In the genomic region with DNA sequence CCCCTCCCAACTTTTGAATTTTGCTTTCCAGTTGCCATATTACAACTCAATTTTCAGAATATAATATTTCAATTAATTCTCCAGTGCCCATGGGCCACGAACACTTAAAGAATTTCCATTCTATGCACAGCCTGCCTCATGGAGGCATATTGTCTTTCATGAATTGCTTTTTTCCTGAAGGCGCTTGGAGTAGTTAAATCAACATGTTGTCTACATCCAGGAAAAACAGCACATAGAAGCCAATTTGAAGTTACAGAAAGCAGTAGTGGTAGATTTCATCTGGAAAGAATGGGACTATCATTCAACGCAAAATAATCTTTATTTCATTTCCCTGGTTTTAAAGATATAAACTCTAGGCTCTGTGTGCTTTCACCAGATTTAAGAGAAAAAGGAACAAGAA, we compare ENCODE assay signal across 25 cellular contexts.
"Had no signal": no experiment of that assay in that cellular context is flagged by ENCODE, and none has a peak within 500 bp of the region (broad histone marks: within the 10 kb centered on the region; RNA-seq: fewer than 3 reads in every experiment).

No MANE protein-coding gene starts in this region.

- ATAC-seq: effector memory CD8-positive, alpha-beta T cell; foreskin keratinocyte; left lobe of liver; naive thymus-derived CD4-positive, alpha-beta T cell; pancreas; stimulated activated memory B cell treated with anti-CD40 and anti-IgM and Interleukin-4, amounts not matched to agents 10 μg/mL and 1 μg/mL and 100 μg/mL, for 72 hours; stimulated activated naive CD8-positive, alpha-beta T cell treated with anti-CD3 and anti-CD28 coated beads, Interleukin-15, Interleukin-2, amounts not matched to agents 100 U/mL and 50 U/mL, for 24 hours had no signal

- DNase-seq: caudate nucleus; cerebellar nuclear complex; cortex of kidney; effector memory CD8-positive, alpha-beta T cell; foreskin keratinocyte; glutamatergic neuron; kidney; mesendoderm; midbrain; naive thymus-derived CD4-positive, alpha-beta T cell; nucleus accumbens; pancreas; sigmoid colon; spleen; stimulated activated CD4-positive, alpha-beta T cell treated with anti-CD3 and anti-CD28 coated beads, Interleukin-4, amount 100 ng/mL, for 4 hours; stimulated activated naive CD8-positive, alpha-beta T cell treated with anti-CD3 and anti-CD28 coated beads, Interleukin-15, Interleukin-2, amounts not matched to agents 100 U/mL and 50 U/mL, for 24 hours; substantia nigra; testis; upper lobe of left lung had no signal

- H3K9me3 ChIP-seq: pancreas, sigmoid colon, spleen, testis, tibial nerve, upper lobe of left lung had no signal

- H3K4me2 ChIP-seq: hepatocyte had no signal

- H2AFZ ChIP-seq: hepatocyte had no signal

- H3K27me3 ChIP-seq: foreskin keratinocyte, hepatocyte, pancreas, sigmoid colon, spleen, testis, tibial nerve, upper lobe of left lung had no signal

- FAIRE-seq: endometrium, urothelium cell line had no signal

- H3K4me3 ChIP-seq: hepatocyte, pancreas, sigmoid colon, spleen, testis, tibial nerve, upper lobe of left lung had no signal

- H3K27ac ChIP-seq: foreskin keratinocyte, hepatocyte, pancreas, testis, tibial nerve had no signal

- H3K4me1 ChIP-seq: pancreas, sigmoid colon had no signal
